Comparison of ENCODE assay signal across 28 cellular contexts in the genomic region with DNA sequence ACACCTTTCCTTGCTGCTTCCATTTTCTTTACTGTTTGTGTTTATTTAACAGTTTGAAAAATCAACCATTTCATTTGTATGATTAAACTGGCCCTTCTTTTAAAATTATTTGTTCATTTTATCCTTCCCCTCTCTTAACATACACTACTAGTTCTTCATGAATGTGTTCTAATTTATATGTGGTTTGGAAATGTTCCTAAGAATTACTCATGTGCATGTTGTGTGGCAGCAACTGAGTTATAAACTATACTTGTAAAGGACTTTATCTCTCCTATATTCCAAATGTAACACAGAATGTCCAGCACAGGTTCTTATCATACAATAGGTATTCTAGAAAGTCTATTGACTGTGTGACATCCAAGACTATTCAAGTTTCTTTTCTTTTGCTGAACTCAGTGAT.
DNase-seq lines count a peak whose midpoint lies in the region; ATAC-seq and TF ChIP-seq lines count a peak whose summit lies in the region.
"Had no signal": no experiment of that assay in that cellular context is flagged by ENCODE, and none has a peak within 500 bp of the region (broad histone marks: within the 10 kb centered on the region; RNA-seq: fewer than 3 reads in every experiment).

No MANE protein-coding gene starts in this region.

- H2BK15ac ChIP-seq in mesenchymal stem cell (ENCODE audit: low read depth, poor library complexity, severe bottlenecking) = no peak overlapping the region

- H3K9me3 ChIP-seq in SK-N-SH (no peaks in the 10 kb centered on the region), mesenchymal stem cell (ENCODE audit: control insufficient read depth, low read length) (no peaks in the 10 kb centered on the region)
- H3K9me3 ChIP-seq: gastrocnemius medialis had no signal

- no peaks in the 10 kb centered on the region for H3K9me2 ChIP-seq in SK-N-SH

- TF ChIP-seq RAD21 in SK-N-SH (IDR thresholded peaks at IDR 0.05; ENCODE audit: low read length) = no peak

- CTCF ChIA-PET in SK-N-SH (lab: Yijun Ruan, JAX) = no interaction called here

- H3K4ac ChIP-seq in mesenchymal stem cell (ENCODE audit: low read depth in 1 of 2, low read length in 2 of 2) = no peak overlapping the region

- H3K4me2 ChIP-seq in SK-N-SH = no peak overlapping the region
- H3K4me2 ChIP-seq in mesenchymal stem cell (ENCODE audit: low read length, poor library complexity, severe bottlenecking) = no peak overlapping the region
- H3K4me2 ChIP-seq: hepatocyte had no signal

- no peaks in the 10 kb centered on the region for H4K20me1 ChIP-seq in SK-N-SH (ENCODE audit: insufficient read depth)

- no peaks in the 10 kb centered on the region for H3K79me1 ChIP-seq in mesenchymal stem cell (replicated peaks; ENCODE audit: low read length, poor library complexity, severe bottlenecking)

- H3K27me3 ChIP-seq in SK-N-SH (ENCODE audit: insufficient read depth) = no peaks in the 10 kb centered on the region
- H3K27me3 ChIP-seq in mesenchymal stem cell (ENCODE audit: control insufficient read depth in 1 of 2, insufficient read depth in 1 of 2, low read length in 2 of 2) = no peaks in the 10 kb centered on the region
- H3K27me3 ChIP-seq: gastrocnemius medialis, hepatocyte had no signal

- ATAC-seq in HG03045 (IDR thresholded peaks at IDR 0.05; ENCODE audit: unreplicated experiment) = no peak
- ATAC-seq: activated naive CD4-positive, alpha-beta T cell treated with anti-CD3 and anti-CD28 coated beads, Interleukin-2, amount 50 U/mL, for 72 hours; gastrocnemius medialis; left cardiac atrium; Panc1; right cardiac atrium had no signal

- TF ChIP-seq CTCF in SK-N-SH (IDR thresholded peaks at IDR 0.05) = no peak

- no peak overlapping the region for H3K4me3 ChIP-seq in SK-N-SH (ENCODE audit: low read depth in 2 of 2, low read length in 1 of 2)
- H3K4me3 ChIP-seq in mesenchymal stem cell (ENCODE audit: insufficient read depth in 1 of 2, low read depth in 1 of 2, low read length in 2 of 2) = no peak overlapping the region
- H3K4me3 ChIP-seq: gastrocnemius medialis, hepatocyte had no signal

- H3K4me1 ChIP-seq in SK-N-SH (ENCODE audit: control insufficient read depth in 1 of 2, insufficient read depth in 2 of 2, low read depth in 1 of 2, low read length in 1 of 2) (no peaks in the 10 kb centered on the region), mesenchymal stem cell (ENCODE audit: control insufficient read depth, insufficient read depth, low read depth, low read length) (no peaks in the 10 kb centered on the region)
- H3K4me1 ChIP-seq: gastrocnemius medialis, parathyroid adenoma had no signal

- H3K79me2 ChIP-seq in SK-N-SH (ENCODE audit: insufficient read depth) = no peaks in the 10 kb centered on the region
- H3K79me2 ChIP-seq: hepatocyte, parathyroid adenoma had no signal

- H2BK12ac ChIP-seq in mesenchymal stem cell (ENCODE audit: low read length in 2 of 2) = no peak overlapping the region

- H3K23ac ChIP-seq in mesenchymal stem cell (ENCODE audit: low read length in 2 of 2) = no peak overlapping the region

- H3F3A ChIP-seq in SK-N-SH (replicated peaks; ENCODE audit: insufficient read depth) = no peaks in the 10 kb centered on the region

- DNase-seq in ELR (ENCODE audit: low read depth) (peak; percentile 19), SK-N-SH (no peak), dedifferentiated amniotic fluid mesenchymal stem cell (ENCODE audit: extremely low spot score) (peak; percentile 53), mesenchymal stem cell (peak; percentile 10), HK-2 (ENCODE audit: unreplicated experiment) (no peak), EL (no peak), posterior vena cava (ENCODE audit: low spot score) (no peak)
- DNase-seq: ACHN; activated CD4-positive, alpha-beta memory T cell treated with anti-CD3 and anti-CD28 coated beads, Interleukin-2, amount 10 ng/mL, durations not matched to agents 7 days and 5 days; aorta; C1 segment of cervical spinal cord; Calu3; cerebellar nuclear complex; DMS79 treated with DMSO at 0.1 percent for 48 hours; gastrocnemius medialis; HFFc6; left cardiac atrium; NCI-H1105; NCI-H1930; NCI-H526 treated with DMSO at 0.1 percent for 48 hours; right cardiac atrium; stimulated activated CD4-positive, alpha-beta T cell treated with anti-CD3 and anti-CD28 coated beads, Interleukin-2, amount 100 ng/mL, for 48 hours; T-helper 1 cell had no signal

- H3K36me3 ChIP-seq in SK-N-SH (replicated peaks in 1 of 2; ENCODE audit: control insufficient read depth in 1 of 2, insufficient read depth in 2 of 2, low read length in 1 of 2) (no peaks in the 10 kb centered on the region), mesenchymal stem cell (ENCODE audit: control insufficient read depth in 1 of 2, insufficient read depth in 2 of 2, low read depth in 1 of 2, low read length in 2 of 2) (no peaks in the 10 kb centered on the region)
- H3K36me3 ChIP-seq: gastrocnemius medialis had no signal

- H3K18ac ChIP-seq in mesenchymal stem cell (ENCODE audit: low read depth in 1 of 2, low read length in 2 of 2) = no peak overlapping the region

- no peak overlapping the region for H3K27ac ChIP-seq in SK-N-SH (ENCODE audit: low read depth in 2 of 2, low read length in 1 of 2)
- no peak overlapping the region for H3K27ac ChIP-seq in mesenchymal stem cell (ENCODE audit: low read length, poor library complexity, severe bottlenecking)
- H3K27ac ChIP-seq: gastrocnemius medialis, hepatocyte, parathyroid adenoma had no signal

- TF ChIP-seq EP300 in SK-N-SH (IDR thresholded peaks at IDR 0.05; ENCODE audit: borderline replicate concordance in 1 of 2, low read depth in 1 of 2, low read length in 1 of 2) = no peak

- H2AK5ac ChIP-seq in mesenchymal stem cell (ENCODE audit: low read length, severe bottlenecking) = no peak overlapping the region

- H2AFZ ChIP-seq in SK-N-SH (ENCODE audit: low read depth) = no peak overlapping the region
- no peak overlapping the region for H2AFZ ChIP-seq in mesenchymal stem cell (ENCODE audit: low read depth, low read length)
- H2AFZ ChIP-seq: hepatocyte, parathyroid adenoma had no signal

- no peak overlapping the region for H3K14ac ChIP-seq in mesenchymal stem cell (ENCODE audit: low read length in 2 of 2)

- H3K9ac ChIP-seq in SK-N-SH = no peak overlapping the region
- H3K9ac ChIP-seq in mesenchymal stem cell (ENCODE audit: low read length) = no peak overlapping the region
- H3K9ac ChIP-seq: parathyroid adenoma had no signal

- no peak overlapping the region for H4K8ac ChIP-seq in mesenchymal stem cell (ENCODE audit: low read length)

- H2BK120ac ChIP-seq in mesenchymal stem cell (ENCODE audit: low read depth, low read length) = no peak overlapping the region

- no peak overlapping the region for H4K91ac ChIP-seq in mesenchymal stem cell (ENCODE audit: low read length)

- intact Hi-C loops in posterior vena cava (cut with DNase I) = no loop called here

- POLR2A ChIA-PET in SK-N-SH (lab: Yijun Ruan, JAX) = no interaction called here

- no peak overlapping the region for H2BK5ac ChIP-seq in mesenchymal stem cell (ENCODE audit: low read depth, low read length, poor library complexity, severe bottlenecking)

TF ChIP-seq in SK-N-SH, 30 proteins besides CTCF, POLR2A, EP300 and RAD21:
- TF ChIP-seq TAF1 (IDR thresholded peaks at IDR 0.05; ENCODE audit: borderline replicate concordance, low read depth, low read length) (no peak), NFIC (IDR thresholded peaks at IDR 0.05; ENCODE audit: borderline replicate concordance) (0 out of 2 replicates have a peak, but pooled peaks have one; percentile 35), TCF12 (IDR thresholded peaks at IDR 0.05) (0 out of 2 replicates have a peak, but pooled peaks have one; percentile 13)

Comparison
In these comparisons a context has a peak if more than half of its experiments do, and no peak if none do; other contexts are left out.
1. DNase-seq: peak in ELR (single experiment), dedifferentiated amniotic fluid mesenchymal stem cell (single experiment) and mesenchymal stem cell (single experiment); none in SK-N-SH (single experiment), HK-2 (single experiment), EL (single experiment) and posterior vena cava (single experiment).